ENCODE assay signal across 7 cellular contexts in the genomic region with DNA sequence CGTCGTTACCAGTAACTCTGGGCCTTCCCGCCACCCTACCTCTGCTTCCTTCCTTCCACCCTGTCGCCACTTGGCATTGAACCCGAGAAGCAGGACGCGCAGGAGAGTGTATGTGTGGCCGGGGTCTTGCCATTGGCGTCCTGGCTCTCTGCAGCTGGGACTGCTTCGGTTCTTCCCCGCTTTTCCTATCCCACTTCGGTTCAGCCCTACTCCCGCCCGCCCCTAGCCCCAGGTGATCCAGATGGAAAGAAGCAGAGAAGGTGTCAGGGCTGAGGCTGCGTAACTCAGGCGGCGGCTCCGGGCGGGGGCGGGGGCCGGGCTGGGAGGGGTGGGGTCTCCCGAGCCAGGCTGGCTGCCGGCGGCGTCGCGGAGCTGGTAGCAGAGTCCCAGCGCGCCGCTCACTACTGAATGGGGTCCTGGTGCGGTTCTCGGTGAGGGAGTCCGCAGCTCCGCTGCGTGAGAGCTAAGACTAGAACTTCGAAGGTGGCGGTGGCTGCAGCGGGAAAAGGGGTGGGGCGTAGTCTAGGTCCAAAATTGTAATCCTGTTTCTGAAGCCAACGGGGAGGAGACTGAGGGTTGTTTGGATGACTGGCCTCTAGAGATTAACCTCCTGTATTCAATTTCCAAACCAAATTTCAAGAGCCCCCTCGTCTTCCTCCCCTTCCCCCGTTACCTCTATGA. TPM values are rescaled to one million over a fixed set of nuclear protein-coding genes. Genes with fewer than 3 reads are reported as not detected.
A peak's percentile ranks its signal among the peaks of the same experiment; 100 is the strongest.
DNase-seq lines count a peak whose midpoint lies in the region; ATAC-seq and TF ChIP-seq lines count a peak whose summit lies in the region.

No MANE protein-coding gene starts in this region.

- H3K9ac ChIP-seq in neural cell (ENCODE audit: low read length) = peak overlapping the region; percentile 33

- no peaks in the 10 kb centered on the region for H3K9me3 ChIP-seq in HEK293 (ENCODE audit: control insufficient read depth, insufficient read depth, low read depth, low read length)
- no peaks in the 10 kb centered on the region for H3K9me3 ChIP-seq in neural cell (ENCODE audit: low read length)

- H3K27ac ChIP-seq in HEK293 (ENCODE audit: extremely low read depth, low read depth, low read length) (no peak overlapping the region), neural cell (ENCODE audit: low read length) (no peak overlapping the region)

- no peak for TF ChIP-seq EP300 in neural cell (conservative IDR thresholded peaks at IDR 0.05; ENCODE audit: poor library complexity, severe bottlenecking)

- peaks cover 3% of the 10 kb centered on the region; the same call in 1 of the 2 replicates for H3K4me1 ChIP-seq in HEK293 (ENCODE audit: control insufficient read depth, insufficient read depth, low read length)

- H3K4me3 ChIP-seq in HEK293 (ENCODE audit: low read depth, low read length) (peak overlapping the region; percentile 61), neural cell (ENCODE audit: low read length) (peak overlapping the region; percentile 77)

- no peak overlapping the region for H2AFZ ChIP-seq in neural cell (ENCODE audit: low read depth, low read length)

- no peak for TF ChIP-seq RAD21 in neural cell (conservative IDR thresholded peaks at IDR 0.05)

- TF ChIP-seq CTCF in HEK293 (tag by site-specific recombination; IDR thresholded peaks at IDR 0.05) (no peak), neural cell (IDR thresholded peaks at IDR 0.05; ENCODE audit: poor library complexity, severe bottlenecking) (no peak)

- peak overlapping the region; percentile 83 for H3K4me2 ChIP-seq in neural cell (ENCODE audit: low read length)

- peaks cover 28% of the 10 kb centered on the region for H3K27me3 ChIP-seq in neural cell (ENCODE audit: insufficient read depth, low read depth, low read length)

- ATAC-seq in HG03175 (IDR thresholded peaks at IDR 0.05; ENCODE audit: unreplicated experiment) = no peak
- ATAC-seq in HG02981 (IDR thresholded peaks at IDR 0.05; ENCODE audit: unreplicated experiment) = no peak

- POLR2A ChIA-PET in HEK293 (lab: Yijun Ruan, JAX) = no interaction called here

- H3K9me2 ChIP-seq in neural cell (ENCODE audit: insufficient read depth, low read length) = no peaks in the 10 kb centered on the region

- H3K36me3 ChIP-seq in HEK293 (ENCODE audit: control insufficient read depth in 2 of 2, insufficient read depth in 1 of 2, low read length in 2 of 2) (no peaks in the 10 kb centered on the region), neural cell (ENCODE audit: insufficient read depth, low read length) (no peaks in the 10 kb centered on the region)

- DNase-seq in T1000 (lab: John Stamatoyannopoulos, UW) (peak; percentile 21), fibroblast of peridontal ligament (ENCODE audit: extremely low read depth) (peak; percentile 67)
- DNase-seq in effector CD4-positive, alpha-beta T cell = no peak

- no peaks in the 10 kb centered on the region for H4K20me1 ChIP-seq in neural cell (ENCODE audit: insufficient read depth)

- no peaks in the 10 kb centered on the region for H3K79me2 ChIP-seq in neural cell (replicated peaks; ENCODE audit: insufficient read depth, low read length)

- H3F3A ChIP-seq in neural cell (ENCODE audit: insufficient read depth, low read length, poor library complexity, severe bottlenecking) = no peaks in the 10 kb centered on the region

- CTCF ChIA-PET in HEK293 (lab: Yijun Ruan, JAX) = interaction anchor here (0.6 kb wide), 1 partner anchor 13 kb away, joined by 3 read pairs; no protein-coding TSS in a partner anchor

TF ChIP-seq in HEK293, 187 proteins besides CTCF, POLR2A, EP300 and RAD21:
- peak; percentile 13; the same call in 1 of the 2 replicates for TF ChIP-seq SP2 (tag by site-specific recombination; IDR thresholded peaks at IDR 0.05)
- no peak for TF ChIP-seq ZNF621 (tag by site-specific recombination; IDR thresholded peaks at IDR 0.05)
- TF ChIP-seq MYNN (tag by site-specific recombination; IDR thresholded peaks at IDR 0.05; ENCODE audit: borderline replicate concordance) = no peak
- no peak for TF ChIP-seq ZNF324 (tag by site-specific recombination; IDR thresholded peaks at IDR 0.05)
- TF ChIP-seq ZNF514 (tag by site-specific recombination; IDR thresholded peaks at IDR 0.05) = no peak
- TF ChIP-seq, protein P1, sequence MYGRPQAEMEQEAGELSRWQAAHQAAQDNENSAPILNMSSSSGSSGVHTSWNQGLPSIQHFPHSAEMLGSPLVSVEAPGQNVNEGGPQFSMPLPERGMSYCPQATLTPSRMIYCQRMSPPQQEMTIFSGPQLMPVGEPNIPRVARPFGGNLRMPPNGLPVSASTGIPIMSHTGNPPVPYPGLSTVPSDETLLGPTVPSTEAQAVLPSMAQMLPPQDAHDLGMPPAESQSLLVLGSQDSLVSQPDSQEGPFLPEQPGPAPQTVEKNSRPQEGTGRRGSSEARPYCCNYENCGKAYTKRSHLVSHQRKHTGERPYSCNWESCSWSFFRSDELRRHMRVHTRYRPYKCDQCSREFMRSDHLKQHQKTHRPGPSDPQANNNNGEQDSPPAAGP (tag by site-specific recombination; IDR thresholded peaks at IDR 0.05) = 0 out of 2 replicates have a peak, but pooled peaks have one; percentile 11
- TF ChIP-seq ZNF366 (tag by site-specific recombination; conservative IDR thresholded peaks at IDR 0.05) = 0 out of 2 replicates have a peak, but pooled peaks have one; percentile 19
- peak; percentile 26; the same call in 1 of the 2 replicates for TF ChIP-seq SP3 (tag by site-specific recombination; IDR thresholded peaks at IDR 0.05)
- TF ChIP-seq ZNF239 (tag by site-specific recombination; IDR thresholded peaks at IDR 0.05) = no peak

TF ChIP-seq in neural cell, 6 proteins besides CTCF, POLR2A, EP300 and RAD21:
- TF ChIP-seq TAF1 (IDR thresholded peaks at IDR 0.05; ENCODE audit: low read depth) = no peak
- TF ChIP-seq, protein P2, sequence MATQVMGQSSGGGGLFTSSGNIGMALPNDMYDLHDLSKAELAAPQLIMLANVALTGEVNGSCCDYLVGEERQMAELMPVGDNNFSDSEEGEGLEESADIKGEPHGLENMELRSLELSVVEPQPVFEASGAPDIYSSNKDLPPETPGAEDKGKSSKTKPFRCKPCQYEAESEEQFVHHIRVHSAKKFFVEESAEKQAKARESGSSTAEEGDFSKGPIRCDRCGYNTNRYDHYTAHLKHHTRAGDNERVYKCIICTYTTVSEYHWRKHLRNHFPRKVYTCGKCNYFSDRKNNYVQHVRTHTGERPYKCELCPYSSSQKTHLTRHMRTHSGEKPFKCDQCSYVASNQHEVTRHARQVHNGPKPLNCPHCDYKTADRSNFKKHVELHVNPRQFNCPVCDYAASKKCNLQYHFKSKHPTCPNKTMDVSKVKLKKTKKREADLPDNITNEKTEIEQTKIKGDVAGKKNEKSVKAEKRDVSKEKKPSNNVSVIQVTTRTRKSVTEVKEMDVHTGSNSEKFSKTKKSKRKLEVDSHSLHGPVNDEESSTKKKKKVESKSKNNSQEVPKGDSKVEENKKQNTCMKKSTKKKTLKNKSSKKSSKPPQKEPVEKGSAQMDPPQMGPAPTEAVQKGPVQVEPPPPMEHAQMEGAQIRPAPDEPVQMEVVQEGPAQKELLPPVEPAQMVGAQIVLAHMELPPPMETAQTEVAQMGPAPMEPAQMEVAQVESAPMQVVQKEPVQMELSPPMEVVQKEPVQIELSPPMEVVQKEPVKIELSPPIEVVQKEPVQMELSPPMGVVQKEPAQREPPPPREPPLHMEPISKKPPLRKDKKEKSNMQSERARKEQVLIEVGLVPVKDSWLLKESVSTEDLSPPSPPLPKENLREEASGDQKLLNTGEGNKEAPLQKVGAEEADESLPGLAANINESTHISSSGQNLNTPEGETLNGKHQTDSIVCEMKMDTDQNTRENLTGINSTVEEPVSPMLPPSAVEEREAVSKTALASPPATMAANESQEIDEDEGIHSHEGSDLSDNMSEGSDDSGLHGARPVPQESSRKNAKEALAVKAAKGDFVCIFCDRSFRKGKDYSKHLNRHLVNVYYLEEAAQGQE (IDR thresholded peaks at IDR 0.05; ENCODE audit: borderline replicate concordance) = no peak
- TF ChIP-seq MXI1 (conservative IDR thresholded peaks at IDR 0.05; ENCODE audit: poor library complexity, severe bottlenecking) = no peak
- no peak for TF ChIP-seq POLR2AphosphoS5 (IDR thresholded peaks at IDR 0.05)

RNA-seq across cellular contexts. Expression of a gene that starts 1.3 kb away (rescaled TPM):
- 1.6 and 1.7 TPM in 2 replicates for polyA plus RNA-seq in neural cell
- 0.73 and 1.5 TPM in 2 replicates for polyA minus RNA-seq in neural cell
